ENCODE assay signal across 34 cellular contexts in the genomic region with DNA sequence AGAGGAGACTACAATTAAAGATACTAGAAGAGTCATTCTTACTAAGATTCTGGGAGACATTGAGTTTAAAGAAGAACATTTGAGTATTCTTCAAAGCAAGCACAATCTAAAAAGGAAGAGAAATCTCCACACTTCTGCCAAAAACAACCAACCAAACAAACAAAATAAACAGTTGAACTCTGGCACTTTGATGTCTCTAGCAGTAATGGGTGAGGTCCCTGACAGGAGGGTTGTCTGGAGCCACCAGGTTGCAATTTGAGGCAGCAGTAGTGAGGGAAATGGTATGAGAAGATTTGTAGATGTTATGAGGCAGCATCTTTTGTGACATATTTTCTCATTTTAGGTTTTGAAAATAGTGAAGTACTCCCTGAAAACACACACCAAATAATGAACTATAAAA.
"Had no signal": no experiment of that assay in that cellular context is flagged by ENCODE, and none has a peak within 500 bp of the region (broad histone marks: within the 10 kb centered on the region; RNA-seq: fewer than 3 reads in every experiment).

No MANE protein-coding gene starts in this region.

- H3K4me3 ChIP-seq: adrenal gland, body of pancreas, breast epithelium had no signal

- FAIRE-seq: astrocyte, TTC549 had no signal

- DNase-seq: activated B cell treated with CpG ODN at 0.5 μM for 24 hours; activated CD4-positive, alpha-beta memory T cell treated with anti-CD3 and anti-CD28 coated beads for 36 hours; activated CD4-positive, alpha-beta T cell treated with anti-CD3 and anti-CD28 coated beads for 4 hours; activated CD4-positive, alpha-beta T cell treated with anti-CD3 and anti-CD28 coated beads, Interleukin-2, amount 10 ng/mL, durations not matched to agents 24 days and 14 days; activated CD4-positive, alpha-beta T cell treated with anti-CD3 and anti-CD28 coated beads, Interleukin-2, amount 50 U/mL, for 1 hour; activated CD4-positive, alpha-beta T cell treated with anti-CD3 and anti-CD28 coated beads, Interleukin-2, amount 50 U/mL, for 4 hours; activated CD4-positive, CD25-positive, alpha-beta regulatory T cell treated with anti-CD3 and anti-CD28 coated beads, Interleukin-2, amount 50 U/mL, for 72 hours; activated CD8-positive, alpha-beta memory T cell treated with anti-CD3 and anti-CD28 coated beads, Interleukin-2, amount 50 U/mL, for 4 hours; activated CD8-positive, alpha-beta T cell treated with anti-CD3 and anti-CD28 coated beads for 36 hours; activated effector memory CD4-positive, alpha-beta T cell treated with anti-CD3 and anti-CD28 coated beads, Interleukin-2, amount 50 U/mL, for 16 hours; activated gamma-delta T cell treated with Interleukin-2 at 50 U/mL for 16 hours; activated naive CD4-positive, alpha-beta T cell; activated naive CD4-positive, alpha-beta T cell treated with anti-CD3 and anti-CD28 coated beads for 36 hours; activated naive CD4-positive, alpha-beta T cell treated with anti-CD3 and anti-CD28 coated beads, Interleukin-2, amount 50 U/mL, for 16 hours; activated naive CD8-positive, alpha-beta T cell treated with anti-CD3 and anti-CD28 coated beads for 36 hours; activated T-cell treated with anti-CD3 and anti-CD28 coated beads for 4 hours; activated T-cell treated with anti-CD3 and anti-CD28 coated beads, Interleukin-2, amount 50 U/mL, for 1 hour; activated T-cell treated with anti-CD3 and anti-CD28 coated beads, Interleukin-2, amount 50 U/mL, for 4 hours; activated T-cell treated with anti-CD3 and anti-CD28 coated beads, Interleukin-2, amount 50 U/mL, for 72 hours; adrenal gland; amniotic stem cell; aorta; body of pancreas; brain microvascular endothelial cell; central memory CD4-positive, alpha-beta T cell; T-helper 1 cell; T-helper 2 cell; T-helper 9 cell had no signal

- ATAC-seq: activated CD8-positive, alpha-beta T cell treated with anti-CD3 and anti-CD28 coated beads for 36 hours; activated naive CD4-positive, alpha-beta T cell treated with anti-CD3 and anti-CD28 coated beads, Interleukin-2, amount 50 U/mL, for 72 hours; activated T-cell treated with anti-CD3 and anti-CD28 coated beads, Interleukin-2, amount 50 U/mL, for 4 hours; activated T-cell treated with anti-CD3 and anti-CD28 coated beads, Interleukin-2, amount 50 U/mL, for 72 hours; activated T-helper 17 cell treated with anti-CD3 and anti-CD28 coated beads, Interleukin-2, amount 50 U/mL, for 72 hours; body of pancreas had no signal

- H3K4me1 ChIP-seq: body of pancreas, breast epithelium had no signal

- H3K36me3 ChIP-seq: adrenal gland, brain microvascular endothelial cell, breast epithelium had no signal

- H3K9me3 ChIP-seq: adrenal gland, body of pancreas, breast epithelium had no signal

- H3K27ac ChIP-seq: adrenal gland, body of pancreas, brain microvascular endothelial cell, breast epithelium, VCaP had no signal

- H3K27me3 ChIP-seq: adrenal gland, body of pancreas, brain microvascular endothelial cell, breast epithelium had no signal
